ENCODE assay signal across 9 cellular contexts in genomic region chr17:7380855-7381683, GRCh38. TPM values are rescaled to one million over a fixed set of nuclear protein-coding genes. Genes with fewer than 3 reads are reported as not detected.
DNase-seq lines count a peak whose midpoint lies in the region; ATAC-seq and TF ChIP-seq lines count a peak whose summit lies in the region.
"Had no signal": no experiment of that assay in that cellular context is flagged by ENCODE, and none has a peak within 500 bp of the region (broad histone marks: within the 10 kb centered on the region; RNA-seq: fewer than 3 reads in every experiment).

Gene TNK1, plus strand, starts transcription at chr17:7381089. Its CDS starts 1,838 bp downstream, at chr17:7382927.

- H3K9ac ChIP-seq in neural progenitor cell: peak within 1 kb of the TSS; percentile 23

- H3K4me1 Mint-ChIP-seq in neural progenitor cell: peaks cover 11% of the 10 kb centered on the region

- TF ChIP-seq CTCF in fibroblast of villous mesenchyme (IDR thresholded peaks at IDR 0.05; ENCODE audit: insufficient read depth, low read depth, low read length): no peak
- TF ChIP-seq CTCF in neural progenitor cell (IDR thresholded peaks at IDR 0.05): no peak

- peaks cover 14% of the 10 kb centered on the region for H3K9me3 Mint-ChIP-seq in neural progenitor cell

- peaks cover 5% of the 10 kb centered on the region for H3K9me3 ChIP-seq in neural progenitor cell (ENCODE audit: low read depth)

- H3K79me2 ChIP-seq in neural progenitor cell (ENCODE audit: low read depth): no peaks in the 10 kb centered on the region

- peak within 1 kb of the TSS; percentile 88 for H2AFZ ChIP-seq in neural progenitor cell (replicated peaks)

- DNase-seq in AG20443 (ENCODE audit: low spot score) (peak; percentile 69), NCI-H748 treated with DMSO at 0.1 percent for 48 hours (lab: John Stamatoyannopoulos, UW) (peak; percentile 35), fibroblast of villous mesenchyme (ENCODE audit: low read depth) (no peak), neural progenitor cell (ENCODE audit: low spot score) (peak; percentile 72)
- no peak for DNase-seq in activated naive CD4-positive, alpha-beta T cell (lab: John Stamatoyannopoulos, UW)
- no peak for DNase-seq in activated CD4-positive, alpha-beta T cell treated with anti-CD3 and anti-CD28 coated beads for 4 hours
- DNase-seq: activated naive CD4-positive, alpha-beta T cell treated with anti-CD3 and anti-CD28 coated beads, Interleukin-2, amount 10 ng/mL, durations not matched to agents 7 days and 5 days had no signal

- H3K4me1 ChIP-seq in neural progenitor cell: peaks cover 8% of the 10 kb centered on the region

- peak within 1 kb of the TSS; percentile 71 for H3K4me3 Mint-ChIP-seq in neural progenitor cell
- H3K4me3 Mint-ChIP-seq: activated naive CD4-positive, alpha-beta T cell treated with anti-CD3 and anti-CD28 coated beads, Interleukin-2, amount 10 ng/mL, durations not matched to agents 7 days and 5 days had no signal

- peaks cover 18% of the 10 kb centered on the region for H3F3A ChIP-seq in neural progenitor cell (ENCODE audit: low read depth)

- H3K27ac ChIP-seq in neural progenitor cell: no peak within 1 kb of the TSS

- H3K27ac Mint-ChIP-seq in neural progenitor cell: no peak within 1 kb of the TSS
- H3K27ac Mint-ChIP-seq: activated naive CD4-positive, alpha-beta T cell treated with anti-CD3 and anti-CD28 coated beads, Interleukin-2, amount 10 ng/mL, durations not matched to agents 7 days and 5 days had no signal

- peaks cover 57% of the 10 kb centered on the region for H3K27me3 ChIP-seq in neural progenitor cell

- H3K27me3 Mint-ChIP-seq in neural progenitor cell (ENCODE audit: insufficient read depth, low read depth): peaks cover 51% of the 10 kb centered on the region

- H4K20me1 ChIP-seq in neural progenitor cell (ENCODE audit: low read depth): peaks cover 5% of the 10 kb centered on the region

- H3K4me3 ChIP-seq in fibroblast of villous mesenchyme (ENCODE audit: low read depth, low read length) (peak within 1 kb of the TSS; percentile 33), neural progenitor cell (peak within 1 kb of the TSS; percentile 61)

- peak within 1 kb of the TSS; percentile 92 for H3K4me2 ChIP-seq in neural progenitor cell

- no peak for ATAC-seq in HG02763 (IDR thresholded peaks at IDR 0.05; ENCODE audit: unreplicated experiment)
- no peak for ATAC-seq in HG02970 (IDR thresholded peaks at IDR 0.05; ENCODE audit: low FRiP score, unreplicated experiment)

- H3K36me3 ChIP-seq in neural progenitor cell: no peaks in the 10 kb centered on the region

- peaks cover 3% of the 10 kb centered on the region for H3K36me3 Mint-ChIP-seq in neural progenitor cell

RNA-seq across cellular contexts. Expression of gene TNK1, which starts in this region (rescaled TPM):
- total RNA-seq in fibroblast of villous mesenchyme (under 0.01 and 2.2 TPM in 2 replicates), neural progenitor cell (ENCODE audit: low replicate concordance) (1.8 and 4.0 TPM in 2 replicates)

Comparison
In these comparisons a context has a peak if more than half of its experiments do, and no peak if none do; other contexts are left out.
1. DNase-seq: peak in AG20443 (single experiment), NCI-H748 treated with DMSO at 0.1 percent for 48 hours (single experiment) and neural progenitor cell (single experiment); none in fibroblast of villous mesenchyme (single experiment), activated naive CD4-positive, alpha-beta T cell (0 of 4) and activated CD4-positive, alpha-beta T cell treated with anti-CD3 and anti-CD28 coated beads for 4 hours (0 of 2).